12 cellular contexts compared by ENCODE assay signal in the genomic region with DNA sequence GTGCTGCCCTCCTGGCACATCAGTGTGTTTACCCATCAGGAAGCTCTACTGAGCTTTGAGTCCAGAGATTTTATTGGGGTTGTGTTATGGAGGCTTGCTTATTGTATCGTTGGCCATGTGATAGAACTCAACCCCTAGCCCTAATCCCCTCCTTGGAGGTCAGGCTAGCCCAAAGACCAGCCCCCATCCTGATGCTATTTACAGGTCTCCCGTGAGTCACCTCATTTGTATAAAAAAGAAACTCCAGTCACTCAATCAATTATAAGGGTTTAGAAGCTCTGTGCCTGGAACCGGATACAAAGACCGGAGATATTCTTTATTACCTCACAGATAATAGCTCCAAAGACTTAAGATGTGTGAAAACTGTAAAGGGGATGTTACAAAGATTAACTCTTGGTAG.
A peak's percentile ranks its signal among the peaks of the same experiment; 100 is the strongest.
DNase-seq lines count a peak whose midpoint lies in the region; FAIRE-seq and TF ChIP-seq lines count a peak whose summit lies in the region.
"Had no signal": no experiment of that assay in that cellular context is flagged by ENCODE, and none has a peak within 500 bp of the region (broad histone marks: within the 10 kb centered on the region; RNA-seq: fewer than 3 reads in every experiment).

No MANE protein-coding gene starts in this region.

- peak overlapping the region; percentile 65; the same call in 1 of the 2 replicates for H3K18ac ChIP-seq in H1 (ENCODE audit: extremely low read depth, low read length)

- TF ChIP-seq RAD21 in H1 (IDR thresholded peaks at IDR 0.05 in 1 of 2, conservative IDR thresholded peaks at IDR 0.05 in 1 of 2; ENCODE audit: low read depth in 2 of 2, low read length in 2 of 2) = no peak

- no peaks in the 10 kb centered on the region for H3K79me1 ChIP-seq in H1 (ENCODE audit: low read depth, low read length)

- H4K91ac ChIP-seq in H1 (replicated peaks; ENCODE audit: insufficient read length, low read length) = peak overlapping the region; percentile 72

- H3K36me3 ChIP-seq in HAP-1 (replicated peaks) (no peaks in the 10 kb centered on the region), H1 (ENCODE audit: control insufficient read depth in 2 of 4, insufficient read depth in 4 of 4, low read length in 3 of 4) (no peaks in the 10 kb centered on the region), MG63 (no peaks in the 10 kb centered on the region)

- POLR2A ChIA-PET in H1 (lab: Charles Lee; ENCODE audit: partially characterized antibody) = no interaction called here

- TF ChIP-seq POLR2A in H1 (IDR thresholded peaks at IDR 0.05; ENCODE audit: control extremely low read depth in 1 of 2, low read depth in 2 of 2, low read length in 2 of 2) = no peak

- TF ChIP-seq CTCF in H1 (IDR thresholded peaks at IDR 0.05; ENCODE audit: control extremely low read depth in 1 of 3, insufficient read depth in 1 of 3, low read depth in 1 of 3, low read length in 3 of 3) = no peak

- no peak overlapping the region for H2BK12ac ChIP-seq in H1 (ENCODE audit: low read depth, low read length)

- H2AFZ ChIP-seq in H1 (ENCODE audit: low read length) = peak overlapping the region; percentile 26; the same call in 1 of the 2 replicates

- no peaks in the 10 kb centered on the region for H3K23me2 ChIP-seq in H1 (ENCODE audit: low read depth, low read length)

- 0 out of 2 replicates have a peak overlapping the region, but pooled peaks have one; percentile 12 for H2BK5ac ChIP-seq in H1 (ENCODE audit: low read depth, low read length)

- H3K27ac ChIP-seq in H1 (ENCODE audit: low read depth, low read length) = no peak overlapping the region

- no peaks in the 10 kb centered on the region for H3K79me2 ChIP-seq in H1 (ENCODE audit: control insufficient read depth in 1 of 2, insufficient read depth in 2 of 2, low read length in 2 of 2)

- H3K27me3 ChIP-seq in HAP-1 (ENCODE audit: low read depth) = no peaks in the 10 kb centered on the region
- no peaks in the 10 kb centered on the region for H3K27me3 ChIP-seq in H1 (replicated peaks in 1 of 4; ENCODE audit: control insufficient read depth in 3 of 4, extremely low read depth in 1 of 4, insufficient read depth in 3 of 4, low read length in 3 of 4)
- H3K27me3 ChIP-seq in MG63 = no peaks in the 10 kb centered on the region

- H4K20me1 ChIP-seq in H1 (replicated peaks in 1 of 2; ENCODE audit: control insufficient read depth in 1 of 2, insufficient read depth in 2 of 2, low read length in 2 of 2) = no peaks in the 10 kb centered on the region

- H3K23ac ChIP-seq in H1 (ENCODE audit: insufficient read length) = no peak overlapping the region

- no peak overlapping the region for H4K5ac ChIP-seq in H1 (ENCODE audit: insufficient read length, low read depth, low read length)

- WGBS in H1 (ENCODE audit: extremely low coverage in 1 of 2, insufficient coverage in 1 of 2, insufficient read length in 1 of 2, insufficient replicate concordance in 2 of 2, low coverage in 1 of 2, low lambda C conversion rate in 2 of 2, missing lambda C conversion rate in 1 of 2), 2 experiments = 60% methylated on average over 4 of the region's 4 CpGs; no CpG with 5 or more reads in 1 of the 2 experiments

- H3K4me2 ChIP-seq in H1 (ENCODE audit: insufficient read depth in 1 of 2, low read depth in 2 of 2, low read length in 2 of 2) = 0 out of 4 replicates have a peak overlapping the region, but pooled peaks of 1 of the 2 experiments have one; percentile 25

- CTCF ChIA-PET in H1 (lab: Charles Lee; ENCODE audit: partially characterized antibody) = no interaction called here

- H3K4me1 ChIP-seq in HAP-1 (peaks cover 8% of the 10 kb centered on the region; the same call in 1 of the 2 replicates), H1 (replicated peaks in 1 of 4; ENCODE audit: control insufficient read depth in 3 of 4, insufficient read depth in 4 of 4, low read length in 3 of 4) (peaks cover 0 to 5% (median 0%) of the 10 kb centered on the region in 4 experiments; a peak in 2 of 7 replicates)
- H3K4me1 ChIP-seq: Caco-2 had no signal

- H4K8ac ChIP-seq in H1 (ENCODE audit: extremely low read depth, insufficient read depth, low read length) = no peak overlapping the region

- H3K4me3 ChIP-seq in HAP-1 = no peak overlapping the region
- H3K4me3 ChIP-seq in H1 (ENCODE audit: extremely low read depth in 1 of 4, insufficient read depth in 2 of 4, low read depth in 3 of 4, low read length in 4 of 4) = peak overlapping the region in 1 of 4 experiments; percentile 13; a peak in 1 of 8 replicates
- H3K4me3 ChIP-seq in MG63 = no peak overlapping the region

- no peak overlapping the region for H2AK5ac ChIP-seq in H1 (ENCODE audit: low read depth, low read length)

- H3K9ac ChIP-seq in H1 (replicated peaks in 1 of 4; ENCODE audit: extremely low read depth in 1 of 4, low read depth in 3 of 4, low read length in 3 of 4) = no peak overlapping the region

- no peak overlapping the region for H2BK120ac ChIP-seq in H1 (replicated peaks; ENCODE audit: low read depth, low read length)

- peak; percentile 78 for FAIRE-seq in H1 (lab: Jason Lieb, UNC)

- in situ Hi-C loops in HAP-1 (cut with MboI; ENCODE audit: low sequenced_read_pairs) = no loop called here

- TF ChIP-seq EP300 in H1 (IDR thresholded peaks at IDR 0.05; ENCODE audit: borderline replicate concordance in 1 of 2, low read depth in 2 of 2, low read length in 2 of 2) = no peak

- H2BK15ac ChIP-seq in H1 (ENCODE audit: low read length) = no peak overlapping the region

- peak overlapping the region; percentile 71 for H3K4ac ChIP-seq in H1 (replicated peaks; ENCODE audit: insufficient read length, low read depth, low read length)

- H2BK20ac ChIP-seq in H1 (ENCODE audit: low read length) = peak overlapping the region; percentile 52; the same call in 1 of the 2 replicates

- DNase-seq in HAP-1 (ENCODE audit: low spot score in 2 of 2) (peak; percentile 55 to 67), H1 (ENCODE audit: low read depth in 1 of 2, low spot score in 2 of 2) (no peak), iPS-NIHi7 (ENCODE audit: extremely low spot score) (peak; percentile 45), MG63 (no peak), COR-L47 (lab: John Stamatoyannopoulos, UW) (no peak), NCI-H82 treated with DMSO at 0.1 percent for 48 hours (lab: John Stamatoyannopoulos, UW; ENCODE audit: unreplicated experiment) (no peak)
- DNase-seq: Caco-2; CD8-positive, alpha-beta T cell; DND-41; GF-D8; HCEC 1CT; HFFc6 had no signal

- H3K9me3 ChIP-seq in HAP-1 (no peaks in the 10 kb centered on the region), H1 (ENCODE audit: insufficient read depth in 2 of 2, low read depth in 1 of 2, low read length in 1 of 2) (no peaks in the 10 kb centered on the region), MG63 (no peaks in the 10 kb centered on the region)
- H3K9me3 ChIP-seq: Caco-2 had no signal

- H3K56ac ChIP-seq in H1 (replicated peaks; ENCODE audit: insufficient read length, low read depth, low read length) = no peak overlapping the region

- no peak overlapping the region for H3K14ac ChIP-seq in H1 (ENCODE audit: insufficient read length)

Comparison
In these comparisons a context has a peak if more than half of its experiments do, and no peak if none do; other contexts are left out.
1. DNase-seq: peak in HAP-1 (2 of 2) and iPS-NIHi7 (single experiment); none in H1 (0 of 2), MG63 (single experiment), COR-L47 (single experiment) and NCI-H82 treated with DMSO at 0.1 percent for 48 hours (single experiment).